In the genomic region with DNA sequence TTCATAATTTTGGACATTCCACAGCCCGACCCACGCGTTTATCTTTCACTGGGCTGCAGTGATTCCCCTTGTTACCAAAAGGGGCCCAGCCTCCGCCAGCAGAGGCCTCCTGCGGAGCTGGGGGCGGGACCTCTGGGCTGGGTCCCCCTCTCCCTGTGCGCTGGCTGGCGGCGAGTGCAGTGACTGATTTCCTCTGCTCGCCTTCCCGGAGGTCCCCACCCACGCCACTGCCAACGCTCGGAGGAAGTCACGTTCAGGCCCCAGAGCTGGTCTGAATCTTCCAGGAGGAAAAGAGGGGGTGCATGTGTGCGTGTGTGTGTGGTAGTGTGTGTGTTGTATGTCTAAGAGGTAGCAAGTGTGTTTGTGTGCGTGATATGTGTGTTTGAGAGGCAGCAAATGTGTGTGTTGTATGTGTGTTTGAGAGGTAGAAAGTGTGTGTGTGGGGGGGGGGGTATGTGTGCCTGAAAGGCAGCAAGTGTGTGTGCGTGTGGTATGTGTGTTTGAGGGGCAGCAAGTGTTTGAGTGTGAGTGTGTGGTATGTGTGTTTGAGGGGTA, we compare ENCODE assay signal across 8 cellular contexts. TPM values are rescaled to one million over a fixed set of nuclear protein-coding genes. Genes with fewer than 3 reads are reported as not detected.
DNase-seq lines count a peak whose midpoint lies in the region; ATAC-seq and TF ChIP-seq lines count a peak whose summit lies in the region.

No MANE protein-coding gene starts in this region.

- DNase-seq in MCF 10A (ENCODE audit: unreplicated experiment) = no peak
- no peak for DNase-seq in mammary epithelial cell
- DNase-seq in activated gamma-delta T cell (lab: John Stamatoyannopoulos, UW) = peak; percentile 53
- peak; percentile 93 for DNase-seq in left cardiac atrium
- DNase-seq in spleen = peak; percentile 93
- no peak for DNase-seq in NCI-H1417 (lab: John Stamatoyannopoulos, UW)
- no peak for DNase-seq in HAP-1 (ENCODE audit: low spot score in 2 of 2)

- H3K27me3 ChIP-seq in mammary epithelial cell (ENCODE audit: insufficient read depth, low read length) = no peaks in the 10 kb centered on the region
- H3K27me3 ChIP-seq in spleen (replicated peaks in 1 of 7) = peaks cover 0 to 15% (median 0%) of the 10 kb centered on the region in 7 donors
- no peaks in the 10 kb centered on the region; the same call in 1 of the 2 replicates for H3K27me3 ChIP-seq in HAP-1 (ENCODE audit: low read depth)

- POLR2A ChIA-PET in MCF 10A (lab: Yijun Ruan, JAX) = interaction anchor here (1.0 kb wide), 1 partner anchor 11 kb away, joined by 4 read pairs; no protein-coding TSS in a partner anchor

- ATAC-seq in left cardiac atrium (peak; percentile 70 to 74), HG03521 (IDR thresholded peaks at IDR 0.05; ENCODE audit: unreplicated experiment) (no peak)

- peak overlapping the region; percentile 72 for H3K4me3 Mint-ChIP-seq in MCF 10A (ENCODE audit: unreplicated experiment)

- H3K4me1 Mint-ChIP-seq in MCF 10A (ENCODE audit: insufficient read depth, unreplicated experiment) = peaks cover 18% of the 10 kb centered on the region

- TF ChIP-seq POLR2A in spleen (IDR thresholded peaks at IDR 0.05) = no peak

- peaks cover 5% of the 10 kb centered on the region for H3K36me3 Mint-ChIP-seq in MCF 10A (ENCODE audit: insufficient read depth, unreplicated experiment)

- H3K36me3 ChIP-seq in mammary epithelial cell (ENCODE audit: insufficient read depth, low read length) (no peaks in the 10 kb centered on the region), spleen (no peaks in the 10 kb centered on the region), HAP-1 (replicated peaks) (no peaks in the 10 kb centered on the region)

- no peak overlapping the region for H3K9ac ChIP-seq in mammary epithelial cell (ENCODE audit: insufficient read depth, low read length)

- 97% methylated on average over 14 of the region's 18 CpGs for WGBS in mammary epithelial cell (ENCODE audit: low coverage, missing lambda C conversion rate)
- 6 to 10% (median 9%) methylated on average over 11 to 18 of the region's 18 CpGs for WGBS in spleen, 5 donors

- TF ChIP-seq CTCF in MCF 10A (IDR thresholded peaks at IDR 0.05; ENCODE audit: unreplicated experiment) (no peak), mammary epithelial cell (conservative IDR thresholded peaks at IDR 0.05 in 1 of 2, IDR thresholded peaks at IDR 0.05 in 1 of 2; ENCODE audit: extremely low read depth in 1 of 2, insufficient read depth in 1 of 2, low read depth in 1 of 2, low read length in 2 of 2) (no peak), spleen (IDR thresholded peaks at IDR 0.05 in 8 of 11, conservative IDR thresholded peaks at IDR 0.05 in 3 of 11) (peak in 7 of 11 experiments; percentile 4 to 50 (median 32))

- H3K4me3 ChIP-seq in mammary epithelial cell (replicated peaks in 1 of 3; ENCODE audit: insufficient read depth in 1 of 3, low read depth in 2 of 3, low read length in 3 of 3) = no peak overlapping the region
- peak overlapping the region in 6 of 8 donors; percentile 8 to 80 (median 11) for H3K4me3 ChIP-seq in spleen
- no peak overlapping the region for H3K4me3 ChIP-seq in HAP-1

- CTCF ChIA-PET in MCF 10A (lab: Yijun Ruan, JAX) (interaction anchor here (0.6 to 0.8 kb wide), 2 partner anchors 103 to 177 kb away, joined by 3 to 5 read pairs; no protein-coding TSS in a partner anchor), mammary epithelial cell (lab: Charles Lee; ENCODE audit: low non-redundant PET) (no interaction called here)

- H3K79me2 ChIP-seq in mammary epithelial cell (ENCODE audit: insufficient read depth, low read length) = no peaks in the 10 kb centered on the region

- H3K27ac ChIP-seq in mammary epithelial cell (ENCODE audit: insufficient read depth, low read depth, low read length) (no peak overlapping the region), spleen (peak overlapping the region; percentile 13 to 90 (median 86))

- no peak overlapping the region for H3K27ac Mint-ChIP-seq in MCF 10A (ENCODE audit: low read depth, unreplicated experiment)

- in situ Hi-C loops in mammary epithelial cell (cut with MboI; ENCODE audit: low sequenced_read_pairs in 2 of 2) = no loop called here
- in situ Hi-C loops in HAP-1 (cut with MboI; ENCODE audit: low sequenced_read_pairs) = no loop called here

- no peak overlapping the region for H3K4me2 ChIP-seq in mammary epithelial cell (ENCODE audit: insufficient read depth, low read depth, low read length)

- no TSS peak for BruUV-seq in MCF 10A (replicated peaks; lab: Mats Ljungman, UMichigan)
- BruUV-seq in mammary epithelial cell (replicated peaks; lab: Mats Ljungman, UMichigan) = no TSS peak

- H3K9me3 ChIP-seq in mammary epithelial cell (replicated peaks; ENCODE audit: insufficient read depth, low read length) (no peaks in the 10 kb centered on the region), spleen (no peaks in the 10 kb centered on the region), HAP-1 (no peaks in the 10 kb centered on the region)

- no peaks in the 10 kb centered on the region for H3K27me3 Mint-ChIP-seq in MCF 10A (ENCODE audit: insufficient read depth, unreplicated experiment)

- dilution Hi-C loops in mammary epithelial cell (cut with HindIII; ENCODE audit: low sequenced_read_pairs) = no loop called here

- H3K9me3 Mint-ChIP-seq in MCF 10A (ENCODE audit: unreplicated experiment) = peaks cover 5% of the 10 kb centered on the region

- H3K4me1 ChIP-seq in mammary epithelial cell (ENCODE audit: insufficient read depth, low read length) = peaks cover 9% of the 10 kb centered on the region
- peaks cover 16 to 37% (median 29%) of the 10 kb centered on the region in 6 donors for H3K4me1 ChIP-seq in spleen
- H3K4me1 ChIP-seq in HAP-1 = peaks cover 3% of the 10 kb centered on the region; the same call in 1 of the 2 replicates

- H4K20me1 ChIP-seq in mammary epithelial cell (ENCODE audit: insufficient read depth, low read length) = no peaks in the 10 kb centered on the region

- H2AFZ ChIP-seq in mammary epithelial cell (ENCODE audit: low read depth, low read length) = no peak overlapping the region

- intact Hi-C loops in MCF 10A (cut with micrococcal nuclease) = no loop called here
- intact Hi-C loops in mammary epithelial cell (cut with micrococcal nuclease) = loop anchor here (10.0 kb wide), 1 partner anchor 257 kb away; a partner anchor contains a TSS
- intact Hi-C loops in left cardiac atrium (cut with DNase I) = loop anchor here in 1 of 2 donors (5.0 kb wide), 1 partner anchor 104 kb away; no protein-coding TSS in a partner anchor
- intact Hi-C loops in spleen (cut with DNase I; ENCODE audit: low total_unique reads) = loop anchor here (5.0 kb wide), 1 partner anchor 51 kb away; no protein-coding TSS in a partner anchor

RNA-seq across cellular contexts. Expression of a gene that starts 35.0 kb away (rescaled TPM):
- total RNA-seq in MCF 10A (2022) (73.1 and 80.0 TPM in 2 replicates), mammary epithelial cell (100 to 1,000 TPM in 1 of 2 donors, 10 to 100 TPM in 1; 74.9 to 125 TPM), left cardiac atrium (10 to 100 TPM; 83.7 to 98.7 TPM), spleen (100 to 1,000 TPM; 199 to 270 (median 212) TPM)
- polyA plus RNA-seq in mammary epithelial cell (41.4 TPM), spleen (10 to 100 TPM; 46.6 to 66.0 (median 47.5) TPM)
- polyA minus RNA-seq in mammary epithelial cell = 87.6 TPM

Comparison
In these comparisons a context has a peak if more than half of its experiments do, and no peak if none do; other contexts are left out.
1. DNase-seq: peak in activated gamma-delta T cell (single experiment), left cardiac atrium (single experiment) and spleen (single experiment); none in MCF 10A (single experiment), mammary epithelial cell (single experiment), NCI-H1417 (0 of 3) and HAP-1 (0 of 2).
2. CTCF ChIP-seq: peak in spleen (7 of 11); none in MCF 10A (single experiment) and mammary epithelial cell (0 of 2).
3. H3K4me3 ChIP-seq: peak in spleen (6 of 8); none in mammary epithelial cell (0 of 3) and HAP-1 (single experiment).